Comparison of ENCODE assay signal across 8 cellular contexts in genomic region chr5:109410389-109411174, GRCh38. TPM values are rescaled to one million over a fixed set of nuclear protein-coding genes. Genes with fewer than 3 reads are reported as not detected.
DNase-seq lines count a peak whose midpoint lies in the region; ATAC-seq and TF ChIP-seq lines count a peak whose summit lies in the region.

No MANE protein-coding gene starts in this region.

- DNase-seq in GM12865 (ENCODE audit: low read depth): peak; percentile 77
- peak; percentile 79 for DNase-seq in NCI-H2227 (lab: John Stamatoyannopoulos, UW; ENCODE audit: unreplicated experiment)
- peak; percentile 84 for DNase-seq in activated CD4-positive, alpha-beta T cell treated with anti-CD3 and anti-CD28 coated beads, Interleukin-2, amount 10 ng/mL, durations not matched to agents 24 days and 14 days
- peak; percentile 87 for DNase-seq in ecto neural progenitor cell (ENCODE audit: low spot score)
- peak; percentile 7 to 16 for DNase-seq in stimulated activated CD4-positive, alpha-beta T cell treated with anti-CD3 and anti-CD28 coated beads, Interleukin-4, amount 100 ng/mL, for 48 hours (ENCODE audit: low read depth in 2 of 2)

- H3K4me3 ChIP-seq in GM12865 (ENCODE audit: low read depth, low read length) (peak overlapping the region; percentile 65), liver (ENCODE audit: low read depth in 1 of 3, low read length in 3 of 3) (peak overlapping the region; percentile 63 to 92 (median 65))

- peak overlapping the region; percentile 97 for H3K27ac ChIP-seq in liver (ENCODE audit: low read depth in 1 of 2, low read length in 2 of 2)

- no peaks in the 10 kb centered on the region for H3K36me3 ChIP-seq in liver (ENCODE audit: control insufficient read depth in 4 of 4, insufficient read depth in 3 of 4, low read depth in 1 of 4, low read length in 3 of 4)

- ATAC-seq in HG02623 (IDR thresholded peaks at IDR 0.05; ENCODE audit: unreplicated experiment): peak; percentile 13
- ATAC-seq in HG03565 (IDR thresholded peaks at IDR 0.05; ENCODE audit: unreplicated experiment): no peak

- peak overlapping the region; percentile 99 for H3K4me3 Mint-ChIP-seq in activated CD4-positive, alpha-beta T cell treated with anti-CD3 and anti-CD28 coated beads, Interleukin-2, amount 10 ng/mL, durations not matched to agents 24 days and 14 days

- peak overlapping the region; percentile 100 for H3K27ac Mint-ChIP-seq in activated CD4-positive, alpha-beta T cell treated with anti-CD3 and anti-CD28 coated beads, Interleukin-2, amount 10 ng/mL, durations not matched to agents 24 days and 14 days

- peak overlapping the region; percentile 95 to 98 for H3K9ac ChIP-seq in liver (ENCODE audit: low read depth in 1 of 2, low read length in 2 of 2)

- no peaks in the 10 kb centered on the region for H3K27me3 Mint-ChIP-seq in activated CD4-positive, alpha-beta T cell treated with anti-CD3 and anti-CD28 coated beads, Interleukin-2, amount 10 ng/mL, durations not matched to agents 24 days and 14 days

- H3K4me1 ChIP-seq in liver (ENCODE audit: control insufficient read depth in 4 of 4, insufficient read depth in 4 of 4, low read length in 3 of 4): peaks cover 3 to 31% (median 23%) of the 10 kb centered on the region in 4 donors

- H3K4me1 Mint-ChIP-seq in activated CD4-positive, alpha-beta T cell treated with anti-CD3 and anti-CD28 coated beads, Interleukin-2, amount 10 ng/mL, durations not matched to agents 24 days and 14 days: peaks cover 37% of the 10 kb centered on the region

- intact Hi-C loops in activated CD4-positive, alpha-beta T cell treated with anti-CD3 and anti-CD28 coated beads, Interleukin-2, amount 10 ng/mL, durations not matched to agents 24 days and 14 days (cut with micrococcal nuclease): loop anchor here (1.0 to 5.0 kb wide), 5 partner anchors 47 to 1342 kb away; partner anchors contain the start of gene MAN2A1

- H3K9me3 ChIP-seq in liver (ENCODE audit: control insufficient read depth in 4 of 4, low read length in 3 of 4): no peaks in the 10 kb centered on the region

- H3K27me3 ChIP-seq in liver (ENCODE audit: control insufficient read depth in 4 of 4, insufficient read depth in 4 of 4, low read length in 3 of 4): no peaks in the 10 kb centered on the region

- no peak for TF ChIP-seq RAD21 in liver (IDR thresholded peaks at IDR 0.05)

- WGBS in liver: 2% methylated on average over 26 of the region's 26 CpGs

- H3K9me3 Mint-ChIP-seq in activated CD4-positive, alpha-beta T cell treated with anti-CD3 and anti-CD28 coated beads, Interleukin-2, amount 10 ng/mL, durations not matched to agents 24 days and 14 days: peaks cover 10% of the 10 kb centered on the region

- TF ChIP-seq CTCF in GM12865 (IDR thresholded peaks at IDR 0.05; ENCODE audit: insufficient read depth, low read depth, low read length, missing control alignments): no peak
- no peak for TF ChIP-seq CTCF in liver (IDR thresholded peaks at IDR 0.05; ENCODE audit: low read depth, low read length, missing input control)

- peaks cover 15% of the 10 kb centered on the region for H3K36me3 Mint-ChIP-seq in activated CD4-positive, alpha-beta T cell treated with anti-CD3 and anti-CD28 coated beads, Interleukin-2, amount 10 ng/mL, durations not matched to agents 24 days and 14 days (ENCODE audit: low read depth)

TF ChIP-seq in liver, 16 proteins besides CTCF, POLR2A, EP300 and RAD21:
- TF ChIP-seq YY1 (IDR thresholded peaks at IDR 0.05) (peak; percentile 96), JUND (IDR thresholded peaks at IDR 0.05) (peak in 1 of 2 donors; percentile 44), FOXA1 (IDR thresholded peaks at IDR 0.05) (no peak), HNF4G (IDR thresholded peaks at IDR 0.05) (no peak), NR2F2 (IDR thresholded peaks at IDR 0.05) (peak; percentile 95), EGR1 (IDR thresholded peaks at IDR 0.05; ENCODE audit: low read depth in 2 of 2) (peak in 1 of 2 donors; percentile 41), ZBTB33 (IDR thresholded peaks at IDR 0.05) (no peak), FOXA2 (IDR thresholded peaks at IDR 0.05) (peak; percentile 64), TAF1 (conservative IDR thresholded peaks at IDR 0.05) (peak; percentile 49), HNF4A (conservative IDR thresholded peaks at IDR 0.05) (peak; percentile 45 to 56), RXRA (IDR thresholded peaks at IDR 0.05) (peak in 1 of 2 donors; percentile 57)
- TF ChIP-seq, protein P1, sequence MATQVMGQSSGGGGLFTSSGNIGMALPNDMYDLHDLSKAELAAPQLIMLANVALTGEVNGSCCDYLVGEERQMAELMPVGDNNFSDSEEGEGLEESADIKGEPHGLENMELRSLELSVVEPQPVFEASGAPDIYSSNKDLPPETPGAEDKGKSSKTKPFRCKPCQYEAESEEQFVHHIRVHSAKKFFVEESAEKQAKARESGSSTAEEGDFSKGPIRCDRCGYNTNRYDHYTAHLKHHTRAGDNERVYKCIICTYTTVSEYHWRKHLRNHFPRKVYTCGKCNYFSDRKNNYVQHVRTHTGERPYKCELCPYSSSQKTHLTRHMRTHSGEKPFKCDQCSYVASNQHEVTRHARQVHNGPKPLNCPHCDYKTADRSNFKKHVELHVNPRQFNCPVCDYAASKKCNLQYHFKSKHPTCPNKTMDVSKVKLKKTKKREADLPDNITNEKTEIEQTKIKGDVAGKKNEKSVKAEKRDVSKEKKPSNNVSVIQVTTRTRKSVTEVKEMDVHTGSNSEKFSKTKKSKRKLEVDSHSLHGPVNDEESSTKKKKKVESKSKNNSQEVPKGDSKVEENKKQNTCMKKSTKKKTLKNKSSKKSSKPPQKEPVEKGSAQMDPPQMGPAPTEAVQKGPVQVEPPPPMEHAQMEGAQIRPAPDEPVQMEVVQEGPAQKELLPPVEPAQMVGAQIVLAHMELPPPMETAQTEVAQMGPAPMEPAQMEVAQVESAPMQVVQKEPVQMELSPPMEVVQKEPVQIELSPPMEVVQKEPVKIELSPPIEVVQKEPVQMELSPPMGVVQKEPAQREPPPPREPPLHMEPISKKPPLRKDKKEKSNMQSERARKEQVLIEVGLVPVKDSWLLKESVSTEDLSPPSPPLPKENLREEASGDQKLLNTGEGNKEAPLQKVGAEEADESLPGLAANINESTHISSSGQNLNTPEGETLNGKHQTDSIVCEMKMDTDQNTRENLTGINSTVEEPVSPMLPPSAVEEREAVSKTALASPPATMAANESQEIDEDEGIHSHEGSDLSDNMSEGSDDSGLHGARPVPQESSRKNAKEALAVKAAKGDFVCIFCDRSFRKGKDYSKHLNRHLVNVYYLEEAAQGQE (IDR thresholded peaks at IDR 0.05): peak; percentile 87

RNA-seq across cellular contexts. Expression of gene PJA2, which starts 0.8 kb away (rescaled TPM):
- 39.4 and 40.6 TPM in 2 replicates for total RNA-seq in activated CD4-positive, alpha-beta T cell treated with anti-CD3 and anti-CD28 coated beads, Interleukin-2, amount 10 ng/mL, durations not matched to agents 24 days and 14 days
- 10 to 100 TPM; 59.1 to 69.2 TPM for total RNA-seq in liver
- polyA plus RNA-seq in liver: 10 to 100 TPM; 23.6 to 26.5 TPM

Comparison
In these comparisons a context has a peak if more than half of its experiments do, and no peak if none do; other contexts are left out.
1. DNase-seq: peak in every context shown above with its lines; median percentile 87 in ecto neural progenitor cell; 84 in activated CD4-positive, alpha-beta T cell treated with anti-CD3 and anti-CD28 coated beads, Interleukin-2, amount 10 ng/mL, durations not matched to agents 24 days and 14 days; 79 in NCI-H2227; 77 in GM12865; 12 in stimulated activated CD4-positive, alpha-beta T cell treated with anti-CD3 and anti-CD28 coated beads, Interleukin-4, amount 100 ng/mL, for 48 hours.